ENCODE assay signal across 1 cellular context in genomic region chr21:33561373-33561772, GRCh38.
TF ChIP-seq lines count a peak whose summit lies in the region.

No MANE protein-coding gene starts in this region.

TF ChIP-seq in GM23338, 12 proteins besides CTCF, POLR2A, EP300 and RAD21 (continued from another document):
- TF ChIP-seq, protein P1, sequence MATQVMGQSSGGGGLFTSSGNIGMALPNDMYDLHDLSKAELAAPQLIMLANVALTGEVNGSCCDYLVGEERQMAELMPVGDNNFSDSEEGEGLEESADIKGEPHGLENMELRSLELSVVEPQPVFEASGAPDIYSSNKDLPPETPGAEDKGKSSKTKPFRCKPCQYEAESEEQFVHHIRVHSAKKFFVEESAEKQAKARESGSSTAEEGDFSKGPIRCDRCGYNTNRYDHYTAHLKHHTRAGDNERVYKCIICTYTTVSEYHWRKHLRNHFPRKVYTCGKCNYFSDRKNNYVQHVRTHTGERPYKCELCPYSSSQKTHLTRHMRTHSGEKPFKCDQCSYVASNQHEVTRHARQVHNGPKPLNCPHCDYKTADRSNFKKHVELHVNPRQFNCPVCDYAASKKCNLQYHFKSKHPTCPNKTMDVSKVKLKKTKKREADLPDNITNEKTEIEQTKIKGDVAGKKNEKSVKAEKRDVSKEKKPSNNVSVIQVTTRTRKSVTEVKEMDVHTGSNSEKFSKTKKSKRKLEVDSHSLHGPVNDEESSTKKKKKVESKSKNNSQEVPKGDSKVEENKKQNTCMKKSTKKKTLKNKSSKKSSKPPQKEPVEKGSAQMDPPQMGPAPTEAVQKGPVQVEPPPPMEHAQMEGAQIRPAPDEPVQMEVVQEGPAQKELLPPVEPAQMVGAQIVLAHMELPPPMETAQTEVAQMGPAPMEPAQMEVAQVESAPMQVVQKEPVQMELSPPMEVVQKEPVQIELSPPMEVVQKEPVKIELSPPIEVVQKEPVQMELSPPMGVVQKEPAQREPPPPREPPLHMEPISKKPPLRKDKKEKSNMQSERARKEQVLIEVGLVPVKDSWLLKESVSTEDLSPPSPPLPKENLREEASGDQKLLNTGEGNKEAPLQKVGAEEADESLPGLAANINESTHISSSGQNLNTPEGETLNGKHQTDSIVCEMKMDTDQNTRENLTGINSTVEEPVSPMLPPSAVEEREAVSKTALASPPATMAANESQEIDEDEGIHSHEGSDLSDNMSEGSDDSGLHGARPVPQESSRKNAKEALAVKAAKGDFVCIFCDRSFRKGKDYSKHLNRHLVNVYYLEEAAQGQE (IDR thresholded peaks at IDR 0.05; ENCODE audit: unreplicated experiment): no peak
- TF ChIP-seq ZNF114 (CRISPR knock-in tag; IDR thresholded peaks at IDR 0.05): no peak
- no peak for TF ChIP-seq JUNB (IDR thresholded peaks at IDR 0.05; ENCODE audit: unreplicated experiment)
- TF ChIP-seq STAT1 (IDR thresholded peaks at IDR 0.05; ENCODE audit: unreplicated experiment): no peak
- TF ChIP-seq EZH2 (IDR thresholded peaks at IDR 0.05; ENCODE audit: low read depth, unreplicated experiment): no peak
- TF ChIP-seq ZNF331 (CRISPR knock-in tag; IDR thresholded peaks at IDR 0.05; ENCODE audit: low read depth): no peak
- TF ChIP-seq CREB1 (CRISPR knock-in tag; IDR thresholded peaks at IDR 0.05; ENCODE audit: low read depth): no peak
- TF ChIP-seq, protein P2, sequence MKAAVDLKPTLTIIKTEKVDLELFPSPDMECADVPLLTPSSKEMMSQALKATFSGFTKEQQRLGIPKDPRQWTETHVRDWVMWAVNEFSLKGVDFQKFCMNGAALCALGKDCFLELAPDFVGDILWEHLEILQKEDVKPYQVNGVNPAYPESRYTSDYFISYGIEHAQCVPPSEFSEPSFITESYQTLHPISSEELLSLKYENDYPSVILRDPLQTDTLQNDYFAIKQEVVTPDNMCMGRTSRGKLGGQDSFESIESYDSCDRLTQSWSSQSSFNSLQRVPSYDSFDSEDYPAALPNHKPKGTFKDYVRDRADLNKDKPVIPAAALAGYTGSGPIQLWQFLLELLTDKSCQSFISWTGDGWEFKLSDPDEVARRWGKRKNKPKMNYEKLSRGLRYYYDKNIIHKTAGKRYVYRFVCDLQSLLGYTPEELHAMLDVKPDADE (IDR thresholded peaks at IDR 0.05): no peak
- TF ChIP-seq EZH2phosphoT487 (IDR thresholded peaks at IDR 0.05; ENCODE audit: unreplicated experiment): no peak
- TF ChIP-seq, protein P3, sequence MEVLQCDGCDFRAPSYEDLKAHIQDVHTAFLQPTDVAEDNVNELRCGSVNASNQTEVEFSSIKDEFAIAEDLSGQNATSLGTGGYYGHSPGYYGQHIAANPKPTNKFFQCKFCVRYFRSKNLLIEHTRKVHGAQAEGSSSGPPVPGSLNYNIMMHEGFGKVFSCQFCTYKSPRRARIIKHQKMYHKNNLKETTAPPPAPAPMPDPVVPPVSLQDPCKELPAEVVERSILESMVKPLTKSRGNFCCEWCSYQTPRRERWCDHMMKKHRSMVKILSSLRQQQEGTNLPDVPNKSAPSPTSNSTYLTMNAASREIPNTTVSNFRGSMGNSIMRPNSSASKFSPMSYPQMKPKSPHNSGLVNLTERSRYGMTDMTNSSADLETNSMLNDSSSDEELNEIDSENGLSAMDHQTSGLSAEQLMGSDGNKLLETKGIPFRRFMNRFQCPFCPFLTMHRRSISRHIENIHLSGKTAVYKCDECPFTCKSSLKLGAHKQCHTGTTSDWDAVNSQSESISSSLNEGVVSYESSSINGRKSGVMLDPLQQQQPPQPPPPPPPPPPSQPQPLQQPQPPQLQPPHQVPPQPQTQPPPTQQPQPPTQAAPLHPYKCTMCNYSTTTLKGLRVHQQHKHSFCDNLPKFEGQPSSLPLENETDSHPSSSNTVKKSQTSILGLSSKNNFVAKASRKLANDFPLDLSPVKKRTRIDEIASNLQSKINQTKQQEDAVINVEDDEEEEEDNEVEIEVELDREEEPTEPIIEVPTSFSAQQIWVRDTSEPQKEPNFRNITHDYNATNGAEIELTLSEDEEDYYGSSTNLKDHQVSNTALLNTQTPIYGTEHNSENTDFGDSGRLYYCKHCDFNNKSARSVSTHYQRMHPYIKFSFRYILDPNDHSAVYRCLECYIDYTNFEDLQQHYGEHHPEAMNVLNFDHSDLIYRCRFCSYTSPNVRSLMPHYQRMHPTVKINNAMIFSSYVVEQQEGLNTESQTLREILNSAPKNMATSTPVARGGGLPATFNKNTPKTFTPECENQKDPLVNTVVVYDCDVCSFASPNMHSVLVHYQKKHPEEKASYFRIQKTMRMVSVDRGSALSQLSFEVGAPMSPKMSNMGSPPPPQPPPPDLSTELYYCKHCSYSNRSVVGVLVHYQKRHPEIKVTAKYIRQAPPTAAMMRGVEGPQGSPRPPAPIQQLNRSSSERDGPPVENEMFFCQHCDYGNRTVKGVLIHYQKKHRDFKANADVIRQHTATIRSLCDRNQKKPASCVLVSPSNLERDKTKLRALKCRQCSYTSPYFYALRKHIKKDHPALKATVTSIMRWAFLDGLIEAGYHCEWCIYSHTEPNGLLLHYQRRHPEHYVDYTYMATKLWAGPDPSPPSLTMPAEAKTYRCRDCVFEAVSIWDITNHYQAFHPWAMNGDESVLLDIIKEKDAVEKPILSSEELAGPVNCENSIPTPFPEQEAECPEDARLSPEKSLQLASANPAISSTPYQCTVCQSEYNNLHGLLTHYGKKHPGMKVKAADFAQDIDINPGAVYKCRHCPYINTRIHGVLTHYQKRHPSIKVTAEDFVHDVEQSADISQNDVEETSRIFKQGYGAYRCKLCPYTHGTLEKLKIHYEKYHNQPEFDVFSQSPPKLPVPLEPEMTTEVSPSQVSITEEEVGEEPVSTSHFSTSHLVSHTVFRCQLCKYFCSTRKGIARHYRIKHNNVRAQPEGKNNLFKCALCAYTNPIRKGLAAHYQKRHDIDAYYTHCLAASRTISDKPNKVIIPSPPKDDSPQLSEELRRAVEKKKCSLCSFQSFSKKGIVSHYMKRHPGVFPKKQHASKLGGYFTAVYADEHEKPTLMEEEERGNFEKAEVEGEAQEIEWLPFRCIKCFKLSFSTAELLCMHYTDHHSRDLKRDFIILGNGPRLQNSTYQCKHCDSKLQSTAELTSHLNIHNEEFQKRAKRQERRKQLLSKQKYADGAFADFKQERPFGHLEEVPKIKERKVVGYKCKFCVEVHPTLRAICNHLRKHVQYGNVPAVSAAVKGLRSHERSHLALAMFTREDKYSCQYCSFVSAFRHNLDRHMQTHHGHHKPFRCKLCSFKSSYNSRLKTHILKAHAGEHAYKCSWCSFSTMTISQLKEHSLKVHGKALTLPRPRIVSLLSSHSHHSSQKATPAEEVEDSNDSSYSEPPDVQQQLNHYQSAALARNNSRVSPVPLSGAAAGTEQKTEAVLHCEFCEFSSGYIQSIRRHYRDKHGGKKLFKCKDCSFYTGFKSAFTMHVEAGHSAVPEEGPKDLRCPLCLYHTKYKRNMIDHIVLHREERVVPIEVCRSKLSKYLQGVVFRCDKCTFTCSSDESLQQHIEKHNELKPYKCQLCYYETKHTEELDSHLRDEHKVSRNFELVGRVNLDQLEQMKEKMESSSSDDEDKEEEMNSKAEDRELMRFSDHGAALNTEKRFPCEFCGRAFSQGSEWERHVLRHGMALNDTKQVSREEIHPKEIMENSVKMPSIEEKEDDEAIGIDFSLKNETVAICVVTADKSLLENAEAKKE (CRISPR knock-in tag; IDR thresholded peaks at IDR 0.05): no peak
TF ChIP-seq in GM23338: peak in this region for 0.
